Comparison of ENCODE assay signal across 22 cellular contexts in the genomic region with DNA sequence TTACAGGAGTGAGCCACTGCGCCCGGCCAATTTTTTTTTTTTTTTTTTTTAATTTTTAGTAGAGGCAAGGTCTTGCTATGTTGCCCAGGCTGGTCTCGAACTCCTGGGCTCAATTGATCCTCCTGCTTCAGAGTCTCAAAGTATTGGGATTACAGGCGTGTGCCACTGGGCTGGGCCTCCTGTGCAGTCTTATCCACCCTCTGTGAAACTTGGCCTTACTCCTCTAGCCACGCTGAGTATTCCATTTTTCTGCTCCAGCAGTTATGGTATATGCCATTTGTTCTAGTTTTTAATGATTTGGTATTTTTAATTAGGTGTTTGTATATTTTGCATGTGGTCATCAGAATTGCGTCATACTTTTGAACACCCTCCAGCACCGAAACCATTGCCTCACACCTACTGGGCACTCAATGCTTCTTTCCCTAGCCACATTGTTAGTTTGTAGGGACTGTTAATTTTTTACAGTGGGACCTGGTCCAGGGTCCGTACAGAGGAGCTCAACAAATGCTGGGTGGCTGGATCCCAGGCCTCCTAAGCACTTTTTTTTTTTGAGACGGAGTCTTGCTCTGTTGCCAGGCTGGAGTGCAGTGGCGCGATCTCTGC. TPM values are rescaled to one million over a fixed set of nuclear protein-coding genes. Genes with fewer than 3 reads are reported as not detected.
DNase-seq lines count a peak whose midpoint lies in the region; ATAC-seq, FAIRE-seq and TF ChIP-seq lines count a peak whose summit lies in the region.
"Had no signal": no experiment of that assay in that cellular context is flagged by ENCODE, and none has a peak within 500 bp of the region (broad histone marks: within the 10 kb centered on the region; RNA-seq: fewer than 3 reads in every experiment).

No MANE protein-coding gene starts in this region.

- H4K20me1 ChIP-seq in HepG2 (ENCODE audit: insufficient read depth, low read length): no peaks in the 10 kb centered on the region

- no peak overlapping the region for H3K4me3 Mint-ChIP-seq in CD8-positive, alpha-beta memory T cell
- H3K4me3 Mint-ChIP-seq in stimulated activated memory B cell treated with anti-CD40 and anti-IgM and Interleukin-4, amounts not matched to agents 10 μg/mL and 1 μg/mL and 100 μg/mL, for 72 hours: no peak overlapping the region
- H3K4me3 Mint-ChIP-seq: H9 had no signal

- no peak for FAIRE-seq in HepG2 (lab: Jason Lieb, UNC)

- POLR2A ChIA-PET in HepG2 (lab: Yijun Ruan, JAX): interaction anchor here (0.8 to 1.3 kb wide), 3 partner anchors 11 to 110 kb away, joined by 3 to 5 read pairs (median 4); partner anchors contain the start of genes ACOT1, ACOT6 and RIOX1
- POLR2A ChIA-PET in CD8-positive, alpha-beta memory T cell (lab: Charles Lee): interaction anchor here (1.9 kb wide), 1 partner anchor 11 kb away, joined by 11 read pairs; the partner anchor contains the start of gene RIOX1

- H3K27me3 ChIP-seq in HepG2 (ENCODE audit: control insufficient read depth in 1 of 2, insufficient read depth in 2 of 2, low read length in 2 of 2): no peaks in the 10 kb centered on the region
- no peaks in the 10 kb centered on the region for H3K27me3 ChIP-seq in CD8-positive, alpha-beta memory T cell (ENCODE audit: insufficient read depth, low read length, poor library complexity, severe bottlenecking)

- 78% methylated on average over 11 of the region's 11 CpGs for WGBS in HepG2 (ENCODE audit: low lambda C conversion rate)

- H3K4me3 ChIP-seq in AG10803 (ENCODE audit: low read length): no peak overlapping the region
- H3K4me3 ChIP-seq in LNCaP clone FGC (ENCODE audit: low read depth, low read length): no peak overlapping the region
- no peak overlapping the region for H3K4me3 ChIP-seq in epithelial cell of proximal tubule (ENCODE audit: low read depth, low read length)
- no peak overlapping the region for H3K4me3 ChIP-seq in HepG2 (replicated peaks in 1 of 3; ENCODE audit: insufficient read depth in 1 of 3, low read depth in 2 of 3, low read length in 3 of 3)
- H3K4me3 ChIP-seq in CD8-positive, alpha-beta memory T cell (ENCODE audit: low read length): no peak overlapping the region

- no peak for TF ChIP-seq CTCF in AG10803 (conservative IDR thresholded peaks at IDR 0.05; ENCODE audit: low read length)
- no peak for TF ChIP-seq CTCF in LNCaP clone FGC (IDR thresholded peaks at IDR 0.05; ENCODE audit: control insufficient read depth, extremely low read depth, insufficient read depth)
- TF ChIP-seq CTCF in epithelial cell of proximal tubule (conservative IDR thresholded peaks at IDR 0.05; ENCODE audit: low read depth, low read length): no peak
- no peak for TF ChIP-seq CTCF in HepG2 (CRISPR knock-in tag; IDR thresholded peaks at IDR 0.05)

- H2AFZ ChIP-seq in HepG2 (ENCODE audit: low read length): no peak overlapping the region

- TF ChIP-seq POLR2A in HepG2 (IDR thresholded peaks at IDR 0.05; ENCODE audit: insufficient read depth in 1 of 2, low read depth in 2 of 2, low read length in 2 of 2): no peak

- H3K4me1 ChIP-seq in HepG2 (ENCODE audit: insufficient read depth, low read length): 0 out of 2 replicates have a peak, but pooled peaks cover 6% of the 10 kb centered on the region
- no peaks in the 10 kb centered on the region for H3K4me1 ChIP-seq in CD8-positive, alpha-beta memory T cell (ENCODE audit: insufficient read depth, low read length)

- no peak overlapping the region for H3K9ac ChIP-seq in HepG2 (ENCODE audit: insufficient read depth, low read depth, low read length)
- H3K9ac ChIP-seq: SK-N-SH had no signal

- BruUV-seq in HepG2 (replicated peaks; lab: Mats Ljungman, UMichigan): no TSS peak

- peak overlapping the region in 1 of 8 donors; percentile 85 for H3K27ac Mint-ChIP-seq in CD8-positive, alpha-beta memory T cell
- H3K27ac Mint-ChIP-seq in stimulated activated memory B cell treated with anti-CD40 and anti-IgM and Interleukin-4, amounts not matched to agents 10 μg/mL and 1 μg/mL and 100 μg/mL, for 72 hours: no peak overlapping the region

- intact Hi-C loops in HepG2 (cut with micrococcal nuclease; ENCODE audit: unreplicated experiment): no loop called here

- no peaks in the 10 kb centered on the region for H3K27me3 Mint-ChIP-seq in CD8-positive, alpha-beta memory T cell
- no peaks in the 10 kb centered on the region for H3K27me3 Mint-ChIP-seq in stimulated activated memory B cell treated with anti-CD40 and anti-IgM and Interleukin-4, amounts not matched to agents 10 μg/mL and 1 μg/mL and 100 μg/mL, for 72 hours

- no peaks in the 10 kb centered on the region for H3K9me3 ChIP-seq in HepG2 (ENCODE audit: low read length)
- no peaks in the 10 kb centered on the region for H3K9me3 ChIP-seq in CD8-positive, alpha-beta memory T cell (ENCODE audit: low read length)
- H3K9me3 ChIP-seq: SK-N-SH had no signal

- DNase-seq in AG10803 (ENCODE audit: low read depth) (peak; percentile 25), LNCaP clone FGC (ENCODE audit: low read depth) (peak; percentile 17), epithelial cell of proximal tubule (ENCODE audit: low read depth) (peak; percentile 52), HepG2 (ENCODE audit: low spot score) (no peak)
- no peak for DNase-seq in CD8-positive, alpha-beta memory T cell
- DNase-seq: C1 segment of cervical spinal cord, DMS79 treated with DMSO at 0.1 percent for 48 hours, H9, KG1, NCI-H1092, NCI-H1436 treated with DMSO at 0.1 percent for 48 hours, NCI-H2029, NCI-H345, NCI-H526, PC-3, RPMI8226, SHP77 treated with DMSO at 0.1 percent for 48 hours, SK-N-SH had no signal

- TF ChIP-seq EP300 in HepG2 (IDR thresholded peaks at IDR 0.05; ENCODE audit: low read depth in 2 of 2, low read length in 2 of 2) (no peak), HepG2 (CRISPR knock-in tag; IDR thresholded peaks at IDR 0.05; ENCODE audit: borderline replicate concordance) (no peak)

- no peak for TF ChIP-seq RAD21 in HepG2 (CRISPR knock-in tag; IDR thresholded peaks at IDR 0.05)

- peaks cover 2 to 24% (median 12%) of the 10 kb centered on the region in 3 donors for H3K4me1 Mint-ChIP-seq in CD8-positive, alpha-beta memory T cell
- H3K4me1 Mint-ChIP-seq in stimulated activated memory B cell treated with anti-CD40 and anti-IgM and Interleukin-4, amounts not matched to agents 10 μg/mL and 1 μg/mL and 100 μg/mL, for 72 hours: no peaks in the 10 kb centered on the region

- H3K27ac ChIP-seq in HepG2 (ENCODE audit: extremely low read length, insufficient read depth, low read length): no peak overlapping the region
- no peak overlapping the region for H3K27ac ChIP-seq in CD8-positive, alpha-beta memory T cell (ENCODE audit: low read depth, low read length)

- H3K36me3 Mint-ChIP-seq in CD8-positive, alpha-beta memory T cell: peaks cover 0 to 58% (median 14%) of the 10 kb centered on the region in 3 donors
- H3K36me3 Mint-ChIP-seq in stimulated activated memory B cell treated with anti-CD40 and anti-IgM and Interleukin-4, amounts not matched to agents 10 μg/mL and 1 μg/mL and 100 μg/mL, for 72 hours: peaks cover 21% of the 10 kb centered on the region

- CTCF ChIA-PET in HepG2 (lab: Yijun Ruan, JAX; ENCODE audit: low intra/inter-chr PET ratio, low total read pairs): no interaction called here
- CTCF ChIA-PET in CD8-positive, alpha-beta memory T cell (lab: Charles Lee): interaction anchor here (1.4 to 2.7 kb wide), 3 partner anchors 24 to 67 kb away, joined by 3 to 13 read pairs (median 3); partner anchors contain the start of gene ACOT2

- no peak overlapping the region for H3K4me2 ChIP-seq in HepG2 (ENCODE audit: low read depth, low read length)
- H3K4me2 ChIP-seq: SK-N-SH had no signal

- in situ Hi-C loops in HepG2 (cut with HindIII; ENCODE audit: extremely low pct_ligation_motif_present, low pct_unique_long_range_greater_than_20kb): no loop called here

- no peaks in the 10 kb centered on the region for H3K36me3 ChIP-seq in HepG2 (replicated peaks in 1 of 2; ENCODE audit: control insufficient read depth in 1 of 2, insufficient read depth in 2 of 2, low read length in 2 of 2)
- no peaks in the 10 kb centered on the region for H3K36me3 ChIP-seq in CD8-positive, alpha-beta memory T cell (ENCODE audit: insufficient read depth, low read length)

- no peaks in the 10 kb centered on the region for H3K9me3 Mint-ChIP-seq in CD8-positive, alpha-beta memory T cell
- no peaks in the 10 kb centered on the region for H3K9me3 Mint-ChIP-seq in stimulated activated memory B cell treated with anti-CD40 and anti-IgM and Interleukin-4, amounts not matched to agents 10 μg/mL and 1 μg/mL and 100 μg/mL, for 72 hours
- H3K9me3 Mint-ChIP-seq: H9 had no signal

- no peaks in the 10 kb centered on the region for H3K79me2 ChIP-seq in HepG2 (ENCODE audit: insufficient read depth, low read length)

- peak; percentile 79 for ATAC-seq in HepG2
- ATAC-seq in GM19324 (IDR thresholded peaks at IDR 0.05; ENCODE audit: low FRiP score, unreplicated experiment): no peak
- ATAC-seq in stimulated activated memory B cell treated with anti-CD40 and anti-IgM and Interleukin-4, amounts not matched to agents 10 μg/mL and 1 μg/mL and 100 μg/mL, for 72 hours: no peak
- ATAC-seq: PC-3 had no signal

RNA-seq across cellular contexts. Expression of gene RIOX1, which starts 11.4 kb away (rescaled TPM):
- total RNA-seq in epithelial cell of proximal tubule (19.7 and 32.6 TPM in 2 replicates), HepG2 (2016; rRNA removed; fragmentation: Illumina TruSeq; extraction: Trizol) (15.0 and 15.9 TPM in 2 replicates)
- total RNA-seq in HepG2 (2016; cell fraction: cytosol; rRNA removed; fragmentation: Illumina TruSeq; extraction: Trizol; ENCODE audit: low read depth): 1.1 and 1.4 TPM in 2 replicates
- total RNA-seq in HepG2 (2016; cell fraction: insoluble cytoplasmic fraction; rRNA removed; fragmentation: Illumina TruSeq; extraction: Trizol): 14.6 and 15.0 TPM in 2 replicates
- total RNA-seq in HepG2 (2016; cell fraction: membrane; rRNA removed; fragmentation: Illumina TruSeq; extraction: Trizol): 4.5 and 4.9 TPM in 2 replicates
- 6.9 and 8.2 TPM in 2 replicates for total RNA-seq in HepG2 (2016; cell fraction: nucleus; rRNA removed; fragmentation: Illumina TruSeq; extraction: Trizol)
- polyA plus RNA-seq in HepG2 (2011; rRNA removed): 4.5 and 6.4 TPM in 2 replicates
- polyA plus RNA-seq in HepG2 (2011; cell fraction: cytosol; rRNA removed): 5.1 and 5.6 TPM in 2 replicates
- 6.1 and 6.4 TPM in 2 replicates for polyA plus RNA-seq in HepG2 (2011; cell fraction: nucleus; rRNA removed)
- 3.6 and 4.5 TPM in 2 replicates for polyA plus RNA-seq in HepG2 (2012)
- 0.70 and 0.74 TPM in 2 replicates for polyA plus RNA-seq in HepG2 (2016; cell fraction: cytosol; fragmentation: Illumina TruSeq; extraction: Trizol; ENCODE audit: low read depth)
- polyA plus RNA-seq in HepG2 (2016; cell fraction: insoluble cytoplasmic fraction; fragmentation: Illumina TruSeq; extraction: Trizol; ENCODE audit: low read depth): 14.9 and 15.5 TPM in 2 replicates
- polyA plus RNA-seq in HepG2 (2016; cell fraction: membrane; fragmentation: Illumina TruSeq; extraction: Trizol; ENCODE audit: low read depth): 1.9 and 2.0 TPM in 2 replicates
- 8.8 and 10.1 TPM in 2 replicates for polyA plus RNA-seq in HepG2 (2016; cell fraction: nucleus; fragmentation: Illumina TruSeq; extraction: Trizol; ENCODE audit: insufficient read depth, low read depth)
- 12.5 and 31.8 TPM in 2 replicates for polyA minus RNA-seq in HepG2 (2011; rRNA and poly(A)+ RNA removed; ENCODE audit: low replicate concordance)
- 5.6 and 5.8 TPM in 2 replicates for polyA minus RNA-seq in HepG2 (2011; cell fraction: cytosol; rRNA and poly(A)+ RNA removed)
- polyA minus RNA-seq in HepG2 (2011; cell fraction: nucleus; rRNA and poly(A)+ RNA removed): 10.3 and 10.8 TPM in 2 replicates
- total RNA-seq in CD8-positive, alpha-beta memory T cell: 10 to 100 TPM; 27.2 to 27.8 TPM
- 35.3 TPM for polyA plus RNA-seq in CD8-positive, alpha-beta memory T cell

RNA-seq across cellular contexts. Expression of gene ACOT1, which starts 34.8 kb away (rescaled TPM):
- total RNA-seq in epithelial cell of proximal tubule (4.8 and 10.6 TPM in 2 replicates), HepG2 (2016; rRNA removed; fragmentation: Illumina TruSeq; extraction: Trizol) (38.2 and 40.4 TPM in 2 replicates)
- total RNA-seq in HepG2 (2016; cell fraction: cytosol; rRNA removed; fragmentation: Illumina TruSeq; extraction: Trizol; ENCODE audit: low read depth): 4.1 and 5.2 TPM in 2 replicates
- total RNA-seq in HepG2 (2016; cell fraction: insoluble cytoplasmic fraction; rRNA removed; fragmentation: Illumina TruSeq; extraction: Trizol): 36.2 and 38.3 TPM in 2 replicates
- total RNA-seq in HepG2 (2016; cell fraction: membrane; rRNA removed; fragmentation: Illumina TruSeq; extraction: Trizol): 7.6 and 9.3 TPM in 2 replicates
- total RNA-seq in HepG2 (2016; cell fraction: nucleus; rRNA removed; fragmentation: Illumina TruSeq; extraction: Trizol): 21.0 and 22.0 TPM in 2 replicates
- polyA plus RNA-seq in HepG2 (2011; rRNA removed): 24.3 and 31.6 TPM in 2 replicates
- 33.0 and 37.5 TPM in 2 replicates for polyA plus RNA-seq in HepG2 (2011; cell fraction: cytosol; rRNA removed)
- polyA plus RNA-seq in HepG2 (2011; cell fraction: nucleus; rRNA removed): 18.0 and 23.9 TPM in 2 replicates
- 14.1 and 23.5 TPM in 2 replicates for polyA plus RNA-seq in HepG2 (2012)
- polyA plus RNA-seq in HepG2 (2016; cell fraction: cytosol; fragmentation: Illumina TruSeq; extraction: Trizol; ENCODE audit: low read depth): 3.5 and 4.3 TPM in 2 replicates
- polyA plus RNA-seq in HepG2 (2016; cell fraction: insoluble cytoplasmic fraction; fragmentation: Illumina TruSeq; extraction: Trizol; ENCODE audit: low read depth): 37.7 and 41.3 TPM in 2 replicates
- 5.2 and 5.5 TPM in 2 replicates for polyA plus RNA-seq in HepG2 (2016; cell fraction: membrane; fragmentation: Illumina TruSeq; extraction: Trizol; ENCODE audit: low read depth)
- 23.5 and 24.3 TPM in 2 replicates for polyA plus RNA-seq in HepG2 (2016; cell fraction: nucleus; fragmentation: Illumina TruSeq; extraction: Trizol; ENCODE audit: insufficient read depth, low read depth)
- polyA minus RNA-seq in HepG2 (2011; rRNA and poly(A)+ RNA removed; ENCODE audit: low replicate concordance): 4.5 and 25.4 TPM in 2 replicates
- polyA minus RNA-seq in HepG2 (2011; cell fraction: cytosol; rRNA and poly(A)+ RNA removed): 12.0 and 13.8 TPM in 2 replicates
- 9.9 and 15.3 TPM in 2 replicates for polyA minus RNA-seq in HepG2 (2011; cell fraction: nucleus; rRNA and poly(A)+ RNA removed)
- 1 to 10 TPM; 1.8 to 1.9 TPM for total RNA-seq in CD8-positive, alpha-beta memory T cell
- 3.1 TPM for polyA plus RNA-seq in CD8-positive, alpha-beta memory T cell
- total RNA-seq: G401 had no signal

RNA-seq across cellular contexts. Expression of gene NUMB, which starts 43.8 kb away (rescaled TPM):
- total RNA-seq in epithelial cell of proximal tubule: 22.2 and 23.1 TPM in 2 replicates
- total RNA-seq in HepG2 (2016; rRNA removed; fragmentation: Illumina TruSeq; extraction: Trizol): 20.3 and 27.7 TPM in 2 replicates
- 5.7 and 8.8 TPM in 2 replicates for total RNA-seq in HepG2 (2016; cell fraction: cytosol; rRNA removed; fragmentation: Illumina TruSeq; extraction: Trizol; ENCODE audit: low read depth)
- 22.2 and 31.9 TPM in 2 replicates for total RNA-seq in HepG2 (2016; cell fraction: insoluble cytoplasmic fraction; rRNA removed; fragmentation: Illumina TruSeq; extraction: Trizol)
- 14.7 and 15.0 TPM in 2 replicates for total RNA-seq in HepG2 (2016; cell fraction: membrane; rRNA removed; fragmentation: Illumina TruSeq; extraction: Trizol)
- total RNA-seq in HepG2 (2016; cell fraction: nucleus; rRNA removed; fragmentation: Illumina TruSeq; extraction: Trizol): 34.7 and 36.8 TPM in 2 replicates
- polyA plus RNA-seq in HepG2 (2011; rRNA removed): 71.1 and 77.1 TPM in 2 replicates
- 46.5 and 51.7 TPM in 2 replicates for polyA plus RNA-seq in HepG2 (2011; cell fraction: cytosol; rRNA removed)
- 87.4 and 94.3 TPM in 2 replicates for polyA plus RNA-seq in HepG2 (2011; cell fraction: nucleus; rRNA removed)
- polyA plus RNA-seq in HepG2 (2012): 32.2 and 36.9 TPM in 2 replicates
- 2.7 and 3.2 TPM in 2 replicates for polyA plus RNA-seq in HepG2 (2016; cell fraction: cytosol; fragmentation: Illumina TruSeq; extraction: Trizol; ENCODE audit: low read depth)
- polyA plus RNA-seq in HepG2 (2016; cell fraction: insoluble cytoplasmic fraction; fragmentation: Illumina TruSeq; extraction: Trizol; ENCODE audit: low read depth): 41.7 and 43.4 TPM in 2 replicates
- polyA plus RNA-seq in HepG2 (2016; cell fraction: membrane; fragmentation: Illumina TruSeq; extraction: Trizol; ENCODE audit: low read depth): 9.9 and 10.5 TPM in 2 replicates
- 52.2 and 60.2 TPM in 2 replicates for polyA plus RNA-seq in HepG2 (2016; cell fraction: nucleus; fragmentation: Illumina TruSeq; extraction: Trizol; ENCODE audit: insufficient read depth, low read depth)
- polyA minus RNA-seq in HepG2 (2011; rRNA and poly(A)+ RNA removed; ENCODE audit: low replicate concordance): 149 and 174 TPM in 2 replicates
- 41.3 and 51.9 TPM in 2 replicates for polyA minus RNA-seq in HepG2 (2011; cell fraction: cytosol; rRNA and poly(A)+ RNA removed)
- polyA minus RNA-seq in HepG2 (2011; cell fraction: nucleus; rRNA and poly(A)+ RNA removed): 101 and 107 TPM in 2 replicates
- total RNA-seq in CD8-positive, alpha-beta memory T cell: 10 to 100 TPM; 36.5 to 38.5 TPM
- 39.0 TPM for polyA plus RNA-seq in CD8-positive, alpha-beta memory T cell

RNA-seq across cellular contexts. Expression of gene HEATR4, which starts 56.6 kb away (rescaled TPM):
- total RNA-seq in epithelial cell of proximal tubule: 0.06 and 0.07 TPM in 2 replicates
- 0.22 TPM in 1 of 2 replicates, not detected in the other for total RNA-seq in HepG2 (2016; rRNA removed; fragmentation: Illumina TruSeq; extraction: Trizol)
- total RNA-seq in HepG2 (2016; cell fraction: cytosol; rRNA removed; fragmentation: Illumina TruSeq; extraction: Trizol; ENCODE audit: low read depth): 0.09 TPM in 1 of 2 replicates, not detected in the other
- total RNA-seq in HepG2 (2016; cell fraction: insoluble cytoplasmic fraction; rRNA removed; fragmentation: Illumina TruSeq; extraction: Trizol): 0.04 and 0.17 TPM in 2 replicates
- 0.06 TPM in 1 of 2 replicates, not detected in the other for total RNA-seq in HepG2 (2016; cell fraction: membrane; rRNA removed; fragmentation: Illumina TruSeq; extraction: Trizol)
- total RNA-seq in HepG2 (2016; cell fraction: nucleus; rRNA removed; fragmentation: Illumina TruSeq; extraction: Trizol): 0.40 TPM in 1 of 2 replicates, not detected in the other
- 0.08 TPM in 1 of 2 replicates, not detected in the other for polyA plus RNA-seq in HepG2 (2011; rRNA removed)
- polyA plus RNA-seq in HepG2 (2011; cell fraction: cytosol; rRNA removed): 0.01 TPM in 2 replicates
- polyA plus RNA-seq in HepG2 (2011; cell fraction: nucleus; rRNA removed): 0.14 and 0.17 TPM in 2 replicates
- 1.6 and 1.9 TPM in 2 replicates for polyA plus RNA-seq in HepG2 (2012)
- not detected in 2 replicates for polyA plus RNA-seq in HepG2 (2016; cell fraction: cytosol; fragmentation: Illumina TruSeq; extraction: Trizol; ENCODE audit: low read depth)
- not detected in 2 replicates for polyA plus RNA-seq in HepG2 (2016; cell fraction: insoluble cytoplasmic fraction; fragmentation: Illumina TruSeq; extraction: Trizol; ENCODE audit: low read depth)
- polyA plus RNA-seq in HepG2 (2016; cell fraction: membrane; fragmentation: Illumina TruSeq; extraction: Trizol; ENCODE audit: low read depth): not detected in 2 replicates
- polyA plus RNA-seq in HepG2 (2016; cell fraction: nucleus; fragmentation: Illumina TruSeq; extraction: Trizol; ENCODE audit: insufficient read depth, low read depth): 0.25 TPM in 1 of 2 replicates, not detected in the other
- polyA minus RNA-seq in HepG2 (2011; rRNA and poly(A)+ RNA removed; ENCODE audit: low replicate concordance): 0.20 and 0.58 TPM in 2 replicates
- polyA minus RNA-seq in HepG2 (2011; cell fraction: cytosol; rRNA and poly(A)+ RNA removed): not detected in 2 replicates
- 1.1 and 1.2 TPM in 2 replicates for polyA minus RNA-seq in HepG2 (2011; cell fraction: nucleus; rRNA and poly(A)+ RNA removed)
- total RNA-seq in CD8-positive, alpha-beta memory T cell: not detected
- 1.0 TPM for polyA plus RNA-seq in CD8-positive, alpha-beta memory T cell
- total RNA-seq: A673, G401 had no signal
- polyA plus RNA-seq: SK-N-SH had no signal

Comparison
In these comparisons a context has a peak if more than half of its experiments do, and no peak if none do; other contexts are left out.
1. DNase-seq: peak in AG10803 (single experiment), LNCaP clone FGC (single experiment) and epithelial cell of proximal tubule (single experiment); none in HepG2 (single experiment) and CD8-positive, alpha-beta memory T cell (0 of 5).